Comparison of ENCODE assay signal across 7 cellular contexts in the genomic region with DNA sequence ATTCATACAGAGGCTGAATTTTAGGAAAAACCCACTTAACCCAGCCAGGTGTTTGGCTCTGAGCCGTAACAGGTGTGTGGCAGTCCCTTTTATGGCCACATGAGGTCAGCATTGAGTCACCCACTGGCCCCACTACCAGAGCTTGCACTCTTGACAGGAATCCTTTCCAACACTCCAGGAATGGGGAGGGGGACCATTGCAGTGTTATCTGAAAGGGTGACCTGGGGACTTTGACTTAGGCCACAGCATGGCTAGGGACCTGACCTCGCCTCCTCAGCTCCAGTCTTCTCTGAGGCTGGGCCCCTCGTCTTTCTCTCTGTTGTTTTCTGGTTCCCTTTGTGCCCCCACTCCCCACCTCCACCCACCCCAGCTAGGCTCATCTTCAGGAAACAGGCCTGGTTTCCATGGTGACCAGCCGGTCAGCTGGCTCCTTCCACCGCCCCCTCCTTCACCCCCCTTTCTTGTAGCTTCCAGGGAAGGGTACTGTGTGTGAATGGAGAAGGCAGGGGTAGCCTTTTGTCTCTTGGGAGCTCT. TPM values are rescaled to one million over a fixed set of nuclear protein-coding genes. Genes with fewer than 3 reads are reported as not detected.
A peak's percentile ranks its signal among the peaks of the same experiment; 100 is the strongest.
DNase-seq lines count a peak whose midpoint lies in the region; ATAC-seq and TF ChIP-seq lines count a peak whose summit lies in the region.

No MANE protein-coding gene starts in this region.

- no peak overlapping the region for H3K4me3 Mint-ChIP-seq in MCF 10A (ENCODE audit: unreplicated experiment)

- H3K27me3 Mint-ChIP-seq in MCF 10A (ENCODE audit: insufficient read depth, unreplicated experiment), result peaks cover 25% of the 10 kb centered on the region

- peak; percentile 58 for DNase-seq in ELR (ENCODE audit: low read depth)
- DNase-seq in SW480 (ENCODE audit: low spot score), result peak; percentile 47
- peak; percentile 66 for DNase-seq in MCF 10A (ENCODE audit: unreplicated experiment)
- peak in 1 of 2 donors; percentile 68 for DNase-seq in left colon
- peak; percentile 22 to 68 (median 52) for DNase-seq in stimulated activated naive CD4-positive, alpha-beta T cell (lab: John Stamatoyannopoulos, UW)
- DNase-seq in HCEC 1CT, result no peak

- CTCF ChIA-PET in MCF 10A (lab: Yijun Ruan, JAX), result interaction anchor here (0.6 to 5.8 kb wide), 32 partner anchors 10 to 1624 kb away, joined by 3 to 214 read pairs (median 4); a partner anchor contains a TSS

- no peaks in the 10 kb centered on the region for H3K36me3 Mint-ChIP-seq in MCF 10A (ENCODE audit: insufficient read depth, unreplicated experiment)

- peak; percentile 32 for ATAC-seq in left colon

- H3K4me1 Mint-ChIP-seq in MCF 10A (ENCODE audit: insufficient read depth, unreplicated experiment), result peaks cover 17% of the 10 kb centered on the region

- intact Hi-C loops in MCF 10A (cut with micrococcal nuclease), result loop anchor here (1.0 to 5.0 kb wide), 3 partner anchors 37 to 189 kb away; no protein-coding TSS in a partner anchor
- intact Hi-C loops in left colon (cut with DNase I, micrococcal nuclease), result loop anchor here in 1 of 2 donors (5.0 kb wide), 1 partner anchor 69 kb away; no protein-coding TSS in a partner anchor

- H3K27ac Mint-ChIP-seq in MCF 10A (ENCODE audit: low read depth, unreplicated experiment), result no peak overlapping the region

- peak; percentile 84 for TF ChIP-seq CTCF in LNCAP (IDR thresholded peaks at IDR 0.05)
- peak; percentile 98 for TF ChIP-seq CTCF in MCF 10A (IDR thresholded peaks at IDR 0.05; ENCODE audit: unreplicated experiment)

- no peaks in the 10 kb centered on the region for H3K9me3 Mint-ChIP-seq in MCF 10A (ENCODE audit: unreplicated experiment)

- BruUV-seq in MCF 10A (replicated peaks; lab: Mats Ljungman, UMichigan), result no TSS peak

- POLR2A ChIA-PET in MCF 10A (lab: Yijun Ruan, JAX), result interaction anchor here (0.6 to 4.2 kb wide), 5 partner anchors 15 to 164 kb away, joined by 3 to 17 read pairs (median 7); a partner anchor contains a TSS

RNA-seq across cellular contexts. Expression of a gene that starts 2.1 kb away (rescaled TPM):
- total RNA-seq in MCF 10A (2022) (not detected in 2 replicates), left colon (under 1 TPM; 0.21 to 0.31 TPM)

RNA-seq across cellular contexts. Expression of a gene that starts 2.8 kb away (rescaled TPM):
- total RNA-seq in MCF 10A (2022), result 6.0 and 8.8 TPM in 2 replicates
- total RNA-seq in left colon, result 10 to 100 TPM in 1 of 2 donors, 1 to 10 TPM in 1; 9.6 to 15.3 TPM

RNA-seq across cellular contexts. Expression of a gene that starts 10.8 kb away (rescaled TPM):
- total RNA-seq in MCF 10A (2022) (27.1 and 31.3 TPM in 2 replicates), left colon (10 to 100 TPM; 34.9 to 43.5 TPM)

RNA-seq across cellular contexts. Expression of a gene that starts 21.3 kb away (rescaled TPM):
- total RNA-seq in MCF 10A (2022) (546 and 577 TPM in 2 replicates), left colon (100 to 1,000 TPM; 278 to 329 TPM)

RNA-seq across cellular contexts. Expression of a gene that starts 44.8 kb away (rescaled TPM):
- total RNA-seq in MCF 10A (2022) (6.8 and 7.0 TPM in 2 replicates), left colon (10 to 100 TPM; 13.0 to 22.8 TPM)
